Comparison of ENCODE assay signal across 24 cellular contexts in genomic region chr2:134347756-134348155, GRCh38.
DNase-seq lines count a peak whose midpoint lies in the region; ATAC-seq and TF ChIP-seq lines count a peak whose summit lies in the region.
"Had no signal": no experiment of that assay in that cellular context is flagged by ENCODE, and none has a peak within 500 bp of the region (broad histone marks: within the 10 kb centered on the region; RNA-seq: fewer than 3 reads in every experiment).

No MANE protein-coding gene starts in this region.

- H3K9me3 Mint-ChIP-seq in osteocyte (ENCODE audit: unreplicated experiment) = no peaks in the 10 kb centered on the region
- no peaks in the 10 kb centered on the region for H3K9me3 Mint-ChIP-seq in CD14-positive monocyte
- H3K9me3 Mint-ChIP-seq: activated naive CD4-positive, alpha-beta T cell treated with anti-CD3 and anti-CD28 coated beads for 36 hours; natural killer cell treated with Interleukin-12 subunit alpha and Interleukin-12 subunit beta and Interleukin-15 and Interleukin-18, amount 100 ng/mL, for 72 hours had no signal

- no peak overlapping the region for H2AK9ac ChIP-seq in IMR-90 (replicated peaks; ENCODE audit: low read depth, low read length, poor library complexity)

- BruUV-seq in IMR-90 (replicated peaks; lab: Mats Ljungman, UMichigan) = no TSS peak

- H2BK5ac ChIP-seq in IMR-90 (ENCODE audit: low read depth, low read length, poor library complexity, severe bottlenecking) = peak overlapping the region; percentile 80

- peak overlapping the region; percentile 76 for H3K27ac Mint-ChIP-seq in osteocyte (ENCODE audit: unreplicated experiment)
- no peak overlapping the region for H3K27ac Mint-ChIP-seq in CD14-positive monocyte
- H3K27ac Mint-ChIP-seq: activated naive CD4-positive, alpha-beta T cell treated with anti-CD3 and anti-CD28 coated beads for 36 hours had no signal

- peak overlapping the region; percentile 55 for H3K4ac ChIP-seq in IMR-90 (ENCODE audit: low read depth, low read length)

- H3K18ac ChIP-seq in IMR-90 (ENCODE audit: low read depth, low read length) = no peak overlapping the region

- H4K91ac ChIP-seq in IMR-90 (ENCODE audit: insufficient read depth, low read depth, low read length) = peak overlapping the region; percentile 46

- H2AFZ ChIP-seq in IMR-90 (replicated peaks; ENCODE audit: low read length, poor library complexity) = no peak overlapping the region

- peak overlapping the region; percentile 54 for H2BK120ac ChIP-seq in IMR-90 (ENCODE audit: low read depth, low read length)

- ATAC-seq in IMR-90 (ENCODE audit: low read depth) (peak; percentile 61), GM21619 (IDR thresholded peaks at IDR 0.05; ENCODE audit: unreplicated experiment) (no peak)
- ATAC-seq: esophagus mucosa; left colon; natural killer cell treated with Interleukin-12 subunit alpha and Interleukin-12 subunit beta and Interleukin-15 and Interleukin-18, amount 100 ng/mL, for 72 hours had no signal

- no peak for TF ChIP-seq POLR2A in IMR-90 (IDR thresholded peaks at IDR 0.05; ENCODE audit: low read depth, low read length)

- peaks cover 12 to 24% of the 10 kb centered on the region in 2 experiments for H3K79me1 ChIP-seq in IMR-90 (ENCODE audit: low read depth in 1 of 2, low read length in 2 of 2)

- H3K27ac ChIP-seq in IMR-90 (ENCODE audit: insufficient read depth, low read length) = peak overlapping the region; percentile 64

- peak overlapping the region; percentile 63 to 85; a peak in 3 of 4 replicates for H4K8ac ChIP-seq in IMR-90 (ENCODE audit: low read depth in 2 of 2, low read length in 2 of 2)

- H3K27me3 ChIP-seq in IMR-90 (ENCODE audit: control insufficient read depth, insufficient read depth, low read length) = no peaks in the 10 kb centered on the region
- H3K27me3 ChIP-seq: tibial nerve had no signal

- H3K9me3 ChIP-seq in IMR-90 (ENCODE audit: control insufficient read depth, insufficient read depth, low read length) = no peaks in the 10 kb centered on the region
- H3K9me3 ChIP-seq: HAP-1, tibial nerve had no signal

- H3K4me3 Mint-ChIP-seq in osteocyte (ENCODE audit: unreplicated experiment) (no peak overlapping the region), CD14-positive monocyte (no peak overlapping the region)
- H3K4me3 Mint-ChIP-seq: activated naive CD4-positive, alpha-beta T cell treated with anti-CD3 and anti-CD28 coated beads for 36 hours; natural killer cell treated with Interleukin-12 subunit alpha and Interleukin-12 subunit beta and Interleukin-15 and Interleukin-18, amount 100 ng/mL, for 72 hours had no signal

- whole genome bisulfite sequencing in IMR-90 (ENCODE audit: extremely low coverage in 2 of 2, insufficient read length in 1 of 2), 2 experiments = no CpG with 5 or more reads among the region's 3 CpGs

- intact Hi-C loops in IMR-90 (cut with micrococcal nuclease) = no loop called here
- intact Hi-C loops in CD14-positive monocyte (cut with micrococcal nuclease) = no loop called here

- H3K56ac ChIP-seq in IMR-90 (ENCODE audit: extremely low read depth, insufficient read depth, low read length) = peak overlapping the region; percentile 18; the same call in 1 of the 2 replicates

- dilution Hi-C loops in IMR-90 (cut with HindIII; ENCODE audit: low sequenced_read_pairs, unreplicated experiment) = no loop called here

- peak overlapping the region; percentile 92; the same call in 1 of the 2 replicates for H2AK5ac ChIP-seq in IMR-90 (ENCODE audit: low read depth, low read length)

- H3K4me3 ChIP-seq in IMR-90 (ENCODE audit: insufficient read depth, low read depth, low read length) (no peak overlapping the region), choroid plexus epithelial cell (ENCODE audit: low read depth, low read length) (no peak overlapping the region)
- H3K4me3 ChIP-seq: HAP-1, tibial nerve had no signal

- H3K36me3 Mint-ChIP-seq in osteocyte (ENCODE audit: unreplicated experiment) (peaks cover 2% of the 10 kb centered on the region), CD14-positive monocyte (peaks cover 47 to 51% of the 10 kb centered on the region in 2 donors)

- no peaks in the 10 kb centered on the region for H4K20me1 ChIP-seq in IMR-90 (ENCODE audit: insufficient read depth, low read length)

- H3K14ac ChIP-seq in IMR-90 (replicated peaks; ENCODE audit: low read depth, low read length) = peak overlapping the region; percentile 11

- DNase-seq in EH (ENCODE audit: low read depth) (peak; percentile 24), IMR-90 (peak; percentile 29), choroid plexus epithelial cell (ENCODE audit: low read depth) (peak; percentile 50), osteocyte (ENCODE audit: extremely low spot score, unreplicated experiment) (no peak), NK-92 (lab: John Stamatoyannopoulos, UW; ENCODE audit: unreplicated experiment) (no peak), CD14-positive monocyte (ENCODE audit: low spot score) (no peak), T-helper 9 cell (no peak)
- DNase-seq: activated CD4-positive, alpha-beta T cell treated with anti-CD3 and anti-CD28 coated beads, Interleukin-2, amount 50 U/mL, for 1 hour; activated naive CD4-positive, alpha-beta T cell treated with anti-CD3 and anti-CD28 coated beads for 36 hours; activated T-cell treated with anti-CD3 and anti-CD28 coated beads for 4 hours; aorta; DND-41; effector CD8-positive, alpha-beta T cell; left colon; NCI-H146; NCI-H69; OCI-M1; Right ventricle myocardium superior; stimulated activated naive CD4-positive, alpha-beta T cell treated with Interleukin-2 at 50 U/mL for 16 hours had no signal

- peaks cover 14% of the 10 kb centered on the region for H3K9me1 ChIP-seq in IMR-90 (ENCODE audit: insufficient read depth, low read length)

- H3K4me2 ChIP-seq in IMR-90 (ENCODE audit: low read depth, low read length) = peak overlapping the region; percentile 75; the same call in 1 of the 2 replicates

- CTCF ChIA-PET in IMR-90 (lab: Yijun Ruan, JAX) = interaction anchor here (0.9 to 1.5 kb wide), 3 partner anchors 16 to 104 kb away, joined by 3 to 4 read pairs (median 4); no protein-coding TSS in a partner anchor

- H2BK15ac ChIP-seq in IMR-90 (ENCODE audit: low read depth, low read length) = peak overlapping the region; percentile 15; the same call in 1 of the 3 replicates

- in situ Hi-C loops in IMR-90 (cut with MboI; ENCODE audit: low sequenced_read_pairs) = no loop called here

- peaks cover 20% of the 10 kb centered on the region for H3K36me3 ChIP-seq in IMR-90 (ENCODE audit: control insufficient read depth, insufficient read depth, low read length)
- H3K36me3 ChIP-seq: HAP-1 had no signal

- H3K27me3 Mint-ChIP-seq in osteocyte (ENCODE audit: unreplicated experiment) (no peaks in the 10 kb centered on the region), CD14-positive monocyte (ENCODE audit: low read depth in 3 of 3) (no peaks in the 10 kb centered on the region)
- H3K27me3 Mint-ChIP-seq: natural killer cell treated with Interleukin-12 subunit alpha and Interleukin-12 subunit beta and Interleukin-15 and Interleukin-18, amount 100 ng/mL, for 72 hours had no signal

- TF ChIP-seq CTCF in IMR-90 (conservative IDR thresholded peaks at IDR 0.05; ENCODE audit: low read depth, low read length) (no peak), choroid plexus epithelial cell (conservative IDR thresholded peaks at IDR 0.05; ENCODE audit: low read depth, low read length) (no peak), osteocyte (IDR thresholded peaks at IDR 0.05) (no peak), CD14-positive monocyte (IDR thresholded peaks at IDR 0.05) (no peak)

- peaks cover 6% of the 10 kb centered on the region for H3K4me1 ChIP-seq in IMR-90 (ENCODE audit: control insufficient read depth, insufficient read depth, low read length)
- H3K4me1 ChIP-seq: HAP-1 had no signal

- peak overlapping the region; percentile 72; the same call in 1 of the 2 replicates for H2BK20ac ChIP-seq in IMR-90 (ENCODE audit: low read depth, low read length)

- peak overlapping the region; percentile 6; the same call in 1 of the 2 replicates for H3K23ac ChIP-seq in IMR-90 (ENCODE audit: low read depth, low read length)

- H4K5ac ChIP-seq in IMR-90 (ENCODE audit: low read depth, low read length) = no peak overlapping the region

- POLR2A ChIA-PET in IMR-90 (lab: Charles Lee; ENCODE audit: unreplicated experiment) = no interaction called here

- H3K4me1 Mint-ChIP-seq in osteocyte (ENCODE audit: unreplicated experiment) (peaks cover 21% of the 10 kb centered on the region), CD14-positive monocyte (no peaks in the 10 kb centered on the region)

- no peak overlapping the region for H3K9ac ChIP-seq in IMR-90 (ENCODE audit: low read depth, low read length)

- TF ChIP-seq RAD21 in IMR-90 (IDR thresholded peaks at IDR 0.05; ENCODE audit: low read length) = no peak

TF ChIP-seq in IMR-90, 13 proteins besides CTCF, POLR2A, EP300 and RAD21:
- TF ChIP-seq NFE2L2 (IDR thresholded peaks at IDR 0.05; ENCODE audit: low read depth, low read length) (no peak), RCOR1 (IDR thresholded peaks at IDR 0.05; ENCODE audit: insufficient replicate concordance, low read length) (no peak), USF2 (IDR thresholded peaks at IDR 0.05; ENCODE audit: low read depth, low read length) (peak; percentile 37; the same call in 1 of the 2 replicates)

Comparison
In these comparisons a context has a peak if more than half of its experiments do, and no peak if none do; other contexts are left out.
1. DNase-seq: peak in EH (single experiment), IMR-90 (single experiment) and choroid plexus epithelial cell (single experiment); none in osteocyte (single experiment), NK-92 (single experiment), CD14-positive monocyte (single experiment) and T-helper 9 cell (single experiment).